In the genomic region with DNA sequence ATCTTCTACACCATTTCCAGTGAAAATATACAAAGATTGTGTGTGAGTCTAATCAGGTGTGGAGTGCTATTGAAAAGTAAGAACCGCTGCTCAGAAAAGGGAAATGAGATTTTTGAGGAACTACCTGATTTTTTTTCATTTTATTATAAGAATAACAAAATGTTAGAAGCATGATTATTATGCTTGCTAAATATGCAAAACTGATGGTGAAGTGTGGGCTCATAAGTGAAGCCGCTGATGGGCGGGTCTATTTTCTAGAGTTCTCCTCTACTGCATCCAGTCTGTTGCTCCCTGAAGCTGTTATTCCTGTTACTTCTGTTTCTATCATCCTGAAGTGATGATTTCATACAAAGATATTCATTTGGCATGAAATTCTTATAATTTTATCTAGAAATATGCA, we compare ENCODE assay signal across 28 cellular contexts.
"Had no signal": no experiment of that assay in that cellular context is flagged by ENCODE, and none has a peak within 500 bp of the region (broad histone marks: within the 10 kb centered on the region; RNA-seq: fewer than 3 reads in every experiment).

No MANE protein-coding gene starts in this region.

- H3K9me3 ChIP-seq: left ventricle myocardium inferior, mucosa of descending colon, pancreas, prostate gland, suprapubic skin, thoracic aorta, tibial artery, upper lobe of right lung had no signal

- H3K36me3 ChIP-seq: left ventricle myocardium inferior, pancreas, prostate gland, suprapubic skin, thoracic aorta, tibial artery, upper lobe of right lung had no signal

- H3K4me2 ChIP-seq: hepatocyte had no signal

- H3K79me2 ChIP-seq: hepatocyte had no signal

- H3K4me3 ChIP-seq: hepatocyte, left ventricle myocardium inferior, lung, mucosa of descending colon, pancreas, prostate gland, skin epidermis, suprapubic skin, thoracic aorta, tibial artery, upper lobe of right lung had no signal

- H3K27me3 ChIP-seq: hepatocyte, pancreas, suprapubic skin, tibial artery, upper lobe of right lung had no signal

- H3K27me3 Mint-ChIP-seq: naive thymus-derived CD8-positive, alpha-beta T cell; stimulated activated naive CD8-positive, alpha-beta T cell treated with anti-CD3 and anti-CD28 coated beads, Interleukin-15, Interleukin-2, amounts not matched to agents 100 ng/mL and 50 ng/mL, for 24 hours had no signal

- H3K36me3 Mint-ChIP-seq: naive thymus-derived CD8-positive, alpha-beta T cell had no signal

- H3K9me3 Mint-ChIP-seq: naive thymus-derived CD8-positive, alpha-beta T cell; nephron; stimulated activated naive CD8-positive, alpha-beta T cell treated with anti-CD3 and anti-CD28 coated beads, Interleukin-15, Interleukin-2, amounts not matched to agents 100 ng/mL and 50 ng/mL, for 24 hours had no signal

- H3K27ac Mint-ChIP-seq: nephron; stimulated activated naive CD8-positive, alpha-beta T cell treated with anti-CD3 and anti-CD28 coated beads, Interleukin-15, Interleukin-2, amounts not matched to agents 100 ng/mL and 50 ng/mL, for 24 hours had no signal

- DNase-seq: islet precursor cell; left ventricle myocardium inferior; midbrain; mucosa of descending colon; naive thymus-derived CD8-positive, alpha-beta T cell; nucleus accumbens; pancreas; posterior cingulate gyrus; retina; right cardiac atrium; stimulated activated CD4-positive, alpha-beta T cell treated with anti-CD3 and anti-CD28 coated beads, Interleukin-12 subunit alpha, Interleukin-12 subunit beta, amount 100 ng/mL, for 4 hours; stimulated activated CD4-positive, alpha-beta T cell treated with anti-CD3 and anti-CD28 coated beads, Interleukin-15, amount 100 ng/mL, for 24 hours; stimulated activated CD4-positive, alpha-beta T cell treated with anti-CD3 and anti-CD28 coated beads, Interleukin-2, amount 100 ng/mL, for 24 hours; stimulated activated CD4-positive, alpha-beta T cell treated with anti-CD3 and anti-CD28 coated beads, Interleukin-4, amount 100 ng/mL, for 1 hour; stimulated activated naive CD4-positive, alpha-beta T cell; tibial artery; trophoblast cell; upper lobe of right lung had no signal

- H3K4me3 Mint-ChIP-seq: naive thymus-derived CD8-positive, alpha-beta T cell; nephron; neural crest cell; stimulated activated naive CD8-positive, alpha-beta T cell treated with anti-CD3 and anti-CD28 coated beads, Interleukin-15, Interleukin-2, amounts not matched to agents 100 ng/mL and 50 ng/mL, for 24 hours had no signal

- H3K4me1 ChIP-seq: left ventricle myocardium inferior, pancreas, prostate gland, suprapubic skin, upper lobe of right lung had no signal

- H3K4me1 Mint-ChIP-seq: naive thymus-derived CD8-positive, alpha-beta T cell had no signal

- H2AFZ ChIP-seq: hepatocyte had no signal

- H3K27ac ChIP-seq: hepatocyte, left ventricle myocardium inferior, pancreas, prostate gland, skin epidermis, suprapubic skin, thoracic aorta, tibial artery, upper lobe of right lung had no signal

- ATAC-seq: mucosa of descending colon; naive thymus-derived CD8-positive, alpha-beta T cell; pancreas; right cardiac atrium; sciatic nerve; upper lobe of right lung had no signal
